In the genomic region with DNA sequence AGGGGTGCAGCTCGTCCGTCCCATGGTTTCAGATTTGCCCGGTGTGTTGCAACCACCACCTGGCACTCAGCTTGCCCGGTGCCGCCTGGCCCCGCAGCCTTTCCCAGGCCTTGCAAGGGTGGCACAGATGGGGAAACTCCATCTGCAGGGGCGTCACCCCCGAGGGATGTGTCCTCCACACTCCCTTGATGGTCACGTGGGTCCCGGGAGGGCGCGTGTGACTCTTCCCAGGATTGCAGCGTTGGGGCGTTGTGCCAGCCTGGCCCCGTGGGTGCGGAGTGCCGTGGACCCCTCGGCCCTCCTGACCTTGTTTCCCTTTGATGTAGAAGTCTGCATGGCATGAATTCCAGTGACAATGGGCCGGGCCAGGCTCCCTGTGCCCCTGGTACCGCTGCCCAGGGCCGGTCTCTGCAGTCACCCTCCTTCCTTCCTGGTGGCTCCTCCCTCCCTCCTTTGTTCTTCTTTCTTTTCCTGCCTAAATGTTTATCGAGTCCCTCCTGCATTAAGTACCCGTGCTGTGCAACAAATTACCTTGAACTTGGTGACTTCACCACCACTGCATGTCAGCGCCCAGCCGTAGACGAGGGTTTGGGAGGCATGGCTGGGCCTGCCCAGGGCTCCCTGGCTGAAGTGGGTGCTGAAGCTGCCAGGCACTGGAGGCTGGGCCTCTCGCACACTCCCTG, we compare ENCODE assay signal across 10 cellular contexts. TPM values are rescaled to one million over a fixed set of nuclear protein-coding genes. Genes with fewer than 3 reads are reported as not detected.
A peak's percentile ranks its signal among the peaks of the same experiment; 100 is the strongest.
DNase-seq lines count a peak whose midpoint lies in the region; ATAC-seq and TF ChIP-seq lines count a peak whose summit lies in the region.
"Had no signal": no experiment of that assay in that cellular context is flagged by ENCODE, and none has a peak within 500 bp of the region (broad histone marks: within the 10 kb centered on the region; RNA-seq: fewer than 3 reads in every experiment).

No MANE protein-coding gene starts in this region.

- TF ChIP-seq EP300 in esophagus muscularis mucosa (IDR thresholded peaks at IDR 0.05), result no peak

- H3K4me3 Mint-ChIP-seq in CD4-positive, alpha-beta T cell, result peak overlapping the region; percentile 54

- DNase-seq in CD4-positive, alpha-beta T cell, result no peak
- DNase-seq in NCI-H1694 (lab: John Stamatoyannopoulos, UW) (peak; percentile 83), lower lobe of right lung (peak; percentile 82), pons (ENCODE audit: low spot score) (no peak), ecto neural progenitor cell (ENCODE audit: low spot score) (no peak), esophagus muscularis mucosa (ENCODE audit: extremely low spot score) (no peak)
- DNase-seq: stimulated activated CD4-positive, alpha-beta T cell treated with anti-CD3 and anti-CD28 coated beads, Interleukin-15, amount 100 ng/mL, for 24 hours had no signal

- H3K4me1 ChIP-seq in lower lobe of right lung (peaks cover 30% of the 10 kb centered on the region), esophagus muscularis mucosa (peaks cover 4 to 22% (median 18%) of the 10 kb centered on the region in 4 donors)

- POLR2A ChIA-PET in CD4-positive, alpha-beta T cell (lab: Charles Lee), result no interaction called here

- H3K27me3 ChIP-seq in CD4-positive, alpha-beta T cell (ENCODE audit: control insufficient read depth, insufficient read depth, low read length), result no peaks in the 10 kb centered on the region
- H3K27me3 ChIP-seq in lower lobe of right lung (ENCODE audit: low read depth), result no peaks in the 10 kb centered on the region
- H3K27me3 ChIP-seq in esophagus muscularis mucosa, result peaks cover 0 to 14% (median 0%) of the 10 kb centered on the region in 4 donors
- H3K27me3 ChIP-seq: ascending aorta had no signal

- intact Hi-C loops in CD4-positive, alpha-beta T cell (cut with DNase I, micrococcal nuclease), result loop anchor here in 1 of 2 experiments (5.0 kb wide), 1 partner anchor 670 kb away; no protein-coding TSS in a partner anchor
- intact Hi-C loops in lower lobe of right lung (cut with DNase I) (no loop called here), esophagus muscularis mucosa (cut with DNase I) (no loop called here)

- no peak for TF ChIP-seq CTCF in CD4-positive, alpha-beta T cell (IDR thresholded peaks at IDR 0.05)
- TF ChIP-seq CTCF in VCaP (conservative IDR thresholded peaks at IDR 0.05) (no peak), lower lobe of right lung (IDR thresholded peaks at IDR 0.05) (no peak), esophagus muscularis mucosa (IDR thresholded peaks at IDR 0.05) (no peak)

- H3K36me3 Mint-ChIP-seq in CD4-positive, alpha-beta T cell (ENCODE audit: low read depth), result no peaks in the 10 kb centered on the region

- CTCF ChIA-PET in CD4-positive, alpha-beta T cell (lab: Charles Lee), result interaction anchor here (0.9 kb wide), 1 partner anchor 163 kb away, joined by 3 read pairs; no protein-coding TSS in a partner anchor

- H3K9me3 Mint-ChIP-seq in CD4-positive, alpha-beta T cell, result no peaks in the 10 kb centered on the region

- no peak for ATAC-seq in CD4-positive, alpha-beta T cell (ENCODE audit: poor library complexity)
- ATAC-seq in lower lobe of right lung, result peak; percentile 55 to 60
- no peak for ATAC-seq in GM21390 (IDR thresholded peaks at IDR 0.05; ENCODE audit: unreplicated experiment)

- H3K4me3 ChIP-seq in lower lobe of right lung, result peak overlapping the region; percentile 47
- H3K4me3 ChIP-seq in esophagus muscularis mucosa, result peak overlapping the region in 1 of 4 donors; percentile 34

- no peak overlapping the region for H3K27ac ChIP-seq in CD4-positive, alpha-beta T cell (ENCODE audit: low read depth, low read length)
- H3K27ac ChIP-seq in VCaP (peak overlapping the region; percentile 76), lower lobe of right lung (peak overlapping the region; percentile 32), esophagus muscularis mucosa (replicated peaks in 1 of 4) (no peak overlapping the region)
- H3K27ac ChIP-seq: ascending aorta had no signal

- WGBS in esophagus muscularis mucosa, result 56% methylated on average over 21 of the region's 27 CpGs

- H3K36me3 ChIP-seq in lower lobe of right lung, result peaks cover 7% of the 10 kb centered on the region
- peaks cover 0 to 3% (median 0%) of the 10 kb centered on the region in 4 donors for H3K36me3 ChIP-seq in esophagus muscularis mucosa
- H3K36me3 ChIP-seq: ascending aorta had no signal

- no peak overlapping the region for H3K27ac Mint-ChIP-seq in CD4-positive, alpha-beta T cell

- no peaks in the 10 kb centered on the region for H3K9me3 ChIP-seq in CD4-positive, alpha-beta T cell (ENCODE audit: control insufficient read depth, low read length)
- H3K9me3 ChIP-seq in lower lobe of right lung (no peaks in the 10 kb centered on the region), esophagus muscularis mucosa (no peaks in the 10 kb centered on the region)
- H3K9me3 ChIP-seq: ascending aorta had no signal

- H3K27me3 Mint-ChIP-seq in CD4-positive, alpha-beta T cell, result no peaks in the 10 kb centered on the region

- peaks cover 13% of the 10 kb centered on the region for H3K4me1 Mint-ChIP-seq in CD4-positive, alpha-beta T cell (ENCODE audit: low read depth)

- TF ChIP-seq POLR2A in esophagus muscularis mucosa (IDR thresholded peaks at IDR 0.05; ENCODE audit: low read depth), result no peak

RNA-seq across cellular contexts. Expression of gene RRP1, which starts 22.9 kb away (rescaled TPM):
- 10 to 100 TPM; 27.7 to 29.0 TPM for total RNA-seq in CD4-positive, alpha-beta T cell
- total RNA-seq in lower lobe of right lung, result 13.6 TPM
- total RNA-seq in esophagus muscularis mucosa, result 10 to 100 TPM in 3 of 4 donors, 1 to 10 TPM in 1; 9.1 to 18.9 (median 16.3) TPM

RNA-seq across cellular contexts. Expression of gene CSTB, which starts 36.2 kb away (rescaled TPM):
- total RNA-seq in CD4-positive, alpha-beta T cell, result 10 to 100 TPM; 13.4 to 14.5 TPM
- total RNA-seq in lower lobe of right lung (154 TPM), esophagus muscularis mucosa (10 to 100 TPM in 1 of 4 donors, 1 to 10 TPM in 3; 5.0 to 21.1 (median 8.1) TPM)

RNA-seq across cellular contexts. Expression of gene AGPAT3, which starts 52.7 kb away (rescaled TPM):
- total RNA-seq in CD4-positive, alpha-beta T cell, result 10 to 100 TPM; 40.8 to 43.4 TPM
- total RNA-seq in lower lobe of right lung (83.3 TPM), esophagus muscularis mucosa (10 to 100 TPM; 28.0 to 36.5 (median 32.2) TPM)

Comparison
In these comparisons a context has a peak if more than half of its experiments do, and no peak if none do; other contexts are left out.
1. ATAC-seq: peak in lower lobe of right lung (2 of 2); none in CD4-positive, alpha-beta T cell (single experiment) and GM21390 (single experiment).
2. DNase-seq: peak in NCI-H1694 (single experiment) and lower lobe of right lung (single experiment); none in CD4-positive, alpha-beta T cell (0 of 10), pons (single experiment), ecto neural progenitor cell (single experiment) and esophagus muscularis mucosa (single experiment).
3. H3K27ac ChIP-seq: peak in VCaP (single experiment) and lower lobe of right lung (single experiment); none in CD4-positive, alpha-beta T cell (single experiment) and esophagus muscularis mucosa (0 of 4).